Comparison of ENCODE assay signal across 23 cellular contexts in the genomic region with DNA sequence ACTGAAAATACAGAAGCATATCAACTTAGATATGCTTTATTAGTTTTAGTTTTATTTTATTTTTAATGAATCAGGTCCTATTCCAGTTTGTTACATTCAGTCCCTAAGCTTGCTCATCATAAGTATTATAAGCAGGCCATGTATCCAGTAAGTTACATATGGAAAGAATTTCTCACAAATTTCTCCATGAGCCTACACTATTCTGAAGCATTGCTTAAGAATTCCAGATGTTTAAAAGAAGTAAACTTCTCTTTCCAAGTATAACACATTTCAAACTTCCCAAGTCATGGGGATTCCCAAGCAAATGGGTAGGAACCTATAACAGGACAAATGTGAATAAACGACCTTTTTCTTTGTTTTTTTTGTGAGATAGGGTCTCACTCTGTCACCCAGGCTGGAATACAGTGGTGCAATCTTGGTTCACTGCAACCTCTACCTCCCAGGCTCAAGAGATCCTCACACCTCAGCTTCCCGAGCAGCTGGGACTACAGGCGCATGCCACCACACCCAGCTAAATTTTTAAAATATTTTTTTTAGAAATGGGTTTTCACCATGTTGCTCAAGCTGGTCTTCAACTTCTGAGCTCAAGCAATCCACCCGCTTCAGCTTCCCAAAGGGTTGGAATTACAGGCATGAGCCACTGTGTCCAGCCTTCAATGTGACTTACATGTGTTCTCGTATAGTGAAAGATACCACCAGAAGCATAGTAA.
"Had no signal": no experiment of that assay in that cellular context is flagged by ENCODE, and none has a peak within 500 bp of the region (broad histone marks: within the 10 kb centered on the region; RNA-seq: fewer than 3 reads in every experiment).

No MANE protein-coding gene starts in this region.

- ATAC-seq: activated CD8-positive, alpha-beta memory T cell treated with anti-CD3 and anti-CD28 coated beads, Interleukin-2, amount 10 ng/mL, durations not matched to agents 7 days and 5 days; foreskin keratinocyte; psoas muscle; right cardiac atrium; stimulated activated naive CD8-positive, alpha-beta T cell treated with anti-CD3 and anti-CD28 coated beads, Interleukin-15, amount 100 ng/mL, for 72 hours had no signal

- H3K4me1 ChIP-seq: neural progenitor cell, psoas muscle, suprapubic skin, upper lobe of left lung had no signal

- H3K27me3 Mint-ChIP-seq: activated CD4-positive, alpha-beta memory T cell treated with anti-CD3 and anti-CD28 coated beads, Interleukin-2, amount 10 ng/mL, durations not matched to agents 7 days and 5 days; activated CD8-positive, alpha-beta memory T cell treated with anti-CD3 and anti-CD28 coated beads, Interleukin-2, amount 10 ng/mL, durations not matched to agents 7 days and 5 days; activated naive CD8-positive, alpha-beta T cell; memory B cell; naive B cell; stimulated activated naive CD8-positive, alpha-beta T cell treated with anti-CD3 and anti-CD28 coated beads, Interleukin-15, amount 100 ng/mL, for 72 hours had no signal

- H3K27me3 ChIP-seq: cardiac muscle cell, dorsolateral prefrontal cortex, foreskin keratinocyte, hepatocyte, neural progenitor cell, ovary, suprapubic skin, upper lobe of left lung had no signal

- H3K36me3 ChIP-seq: ovary had no signal

- H3K4me3 ChIP-seq: cardiac muscle cell, dorsolateral prefrontal cortex, hepatocyte, mucosa of descending colon, neural progenitor cell, ovary, psoas muscle, skin epidermis, suprapubic skin, upper lobe of left lung had no signal

- H3K4me1 Mint-ChIP-seq: activated CD4-positive, alpha-beta memory T cell treated with anti-CD3 and anti-CD28 coated beads, Interleukin-2, amount 10 ng/mL, durations not matched to agents 7 days and 5 days; activated CD8-positive, alpha-beta memory T cell treated with anti-CD3 and anti-CD28 coated beads, Interleukin-2, amount 10 ng/mL, durations not matched to agents 7 days and 5 days; memory B cell; naive B cell; neural progenitor cell; stimulated activated naive CD8-positive, alpha-beta T cell treated with anti-CD3 and anti-CD28 coated beads, Interleukin-15, amount 100 ng/mL, for 72 hours had no signal

- H3K9me3 Mint-ChIP-seq: activated CD4-positive, alpha-beta memory T cell treated with anti-CD3 and anti-CD28 coated beads, Interleukin-2, amount 10 ng/mL, durations not matched to agents 7 days and 5 days; memory B cell; naive B cell; neural progenitor cell; stimulated activated naive CD8-positive, alpha-beta T cell treated with anti-CD3 and anti-CD28 coated beads, Interleukin-15, amount 100 ng/mL, for 72 hours had no signal

- DNase-seq: activated CD4-positive, alpha-beta memory T cell treated with anti-CD3 and anti-CD28 coated beads, Interleukin-2, amount 10 ng/mL, durations not matched to agents 7 days and 5 days; activated CD8-positive, alpha-beta memory T cell treated with anti-CD3 and anti-CD28 coated beads, Interleukin-2, amount 10 ng/mL, durations not matched to agents 7 days and 5 days; amniotic stem cell; dorsolateral prefrontal cortex; foreskin keratinocyte; naive B cell; ovary; psoas muscle; right cardiac atrium; stimulated activated CD4-positive, alpha-beta T cell treated with anti-CD3 and anti-CD28 coated beads, Interleukin-15, amount 100 ng/mL, for 24 hours; stimulated activated CD4-positive, alpha-beta T cell treated with anti-CD3 and anti-CD28 coated beads, Interleukin-2, amount 100 ng/mL, for 48 hours; stimulated activated naive CD8-positive, alpha-beta T cell treated with anti-CD3 and anti-CD28 coated beads, Interleukin-15, amount 100 ng/mL, for 72 hours; upper lobe of left lung; WERI-Rb-1 had no signal

- H3K27ac Mint-ChIP-seq: activated CD4-positive, alpha-beta memory T cell treated with anti-CD3 and anti-CD28 coated beads, Interleukin-2, amount 10 ng/mL, durations not matched to agents 7 days and 5 days; activated CD8-positive, alpha-beta memory T cell treated with anti-CD3 and anti-CD28 coated beads, Interleukin-2, amount 10 ng/mL, durations not matched to agents 7 days and 5 days; activated naive CD8-positive, alpha-beta T cell; memory B cell; neural progenitor cell; stimulated activated naive CD8-positive, alpha-beta T cell treated with anti-CD3 and anti-CD28 coated beads, Interleukin-15, amount 100 ng/mL, for 72 hours had no signal

- H3K27ac ChIP-seq: cardiac muscle cell, dorsolateral prefrontal cortex, epithelial cell of prostate, foreskin keratinocyte, hepatocyte, neural progenitor cell, ovary, psoas muscle, skin epidermis, suprapubic skin, upper lobe of left lung, WERI-Rb-1 had no signal

- H3K9me3 ChIP-seq: mucosa of descending colon, ovary, psoas muscle, suprapubic skin, upper lobe of left lung had no signal

- H3K9ac ChIP-seq: neural progenitor cell had no signal

- H3K4me3 Mint-ChIP-seq: activated CD4-positive, alpha-beta memory T cell treated with anti-CD3 and anti-CD28 coated beads, Interleukin-2, amount 10 ng/mL, durations not matched to agents 7 days and 5 days; activated CD8-positive, alpha-beta memory T cell treated with anti-CD3 and anti-CD28 coated beads, Interleukin-2, amount 10 ng/mL, durations not matched to agents 7 days and 5 days; activated naive CD8-positive, alpha-beta T cell; memory B cell; naive B cell; neural progenitor cell; stimulated activated naive CD8-positive, alpha-beta T cell treated with anti-CD3 and anti-CD28 coated beads, Interleukin-15, amount 100 ng/mL, for 72 hours had no signal
